ENCODE assay signal across 1 cellular context in the genomic region with DNA sequence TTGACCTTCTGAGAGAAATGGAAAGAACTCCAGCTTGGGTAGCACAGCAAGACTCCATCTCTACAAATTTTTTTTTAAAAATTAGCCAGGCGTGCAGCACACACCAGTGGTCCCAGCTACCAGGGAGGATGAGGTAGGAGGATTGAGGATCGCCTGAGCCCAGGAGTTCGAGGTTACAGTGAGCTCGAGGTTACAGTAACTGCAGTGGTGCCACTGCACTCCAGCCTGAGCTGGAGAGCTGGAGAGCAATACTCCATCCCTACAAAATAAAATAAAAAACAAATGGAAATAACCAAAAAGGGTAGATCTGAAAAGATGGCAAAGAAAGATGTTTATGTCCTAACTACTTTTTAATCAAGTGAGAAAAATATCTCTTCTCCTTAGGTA.
TF ChIP-seq lines count a peak whose summit lies in the region.

No MANE protein-coding gene starts in this region.

TF ChIP-seq in GM23338, 12 proteins besides CTCF, POLR2A, EP300 and RAD21:
- TF ChIP-seq, protein P1, sequence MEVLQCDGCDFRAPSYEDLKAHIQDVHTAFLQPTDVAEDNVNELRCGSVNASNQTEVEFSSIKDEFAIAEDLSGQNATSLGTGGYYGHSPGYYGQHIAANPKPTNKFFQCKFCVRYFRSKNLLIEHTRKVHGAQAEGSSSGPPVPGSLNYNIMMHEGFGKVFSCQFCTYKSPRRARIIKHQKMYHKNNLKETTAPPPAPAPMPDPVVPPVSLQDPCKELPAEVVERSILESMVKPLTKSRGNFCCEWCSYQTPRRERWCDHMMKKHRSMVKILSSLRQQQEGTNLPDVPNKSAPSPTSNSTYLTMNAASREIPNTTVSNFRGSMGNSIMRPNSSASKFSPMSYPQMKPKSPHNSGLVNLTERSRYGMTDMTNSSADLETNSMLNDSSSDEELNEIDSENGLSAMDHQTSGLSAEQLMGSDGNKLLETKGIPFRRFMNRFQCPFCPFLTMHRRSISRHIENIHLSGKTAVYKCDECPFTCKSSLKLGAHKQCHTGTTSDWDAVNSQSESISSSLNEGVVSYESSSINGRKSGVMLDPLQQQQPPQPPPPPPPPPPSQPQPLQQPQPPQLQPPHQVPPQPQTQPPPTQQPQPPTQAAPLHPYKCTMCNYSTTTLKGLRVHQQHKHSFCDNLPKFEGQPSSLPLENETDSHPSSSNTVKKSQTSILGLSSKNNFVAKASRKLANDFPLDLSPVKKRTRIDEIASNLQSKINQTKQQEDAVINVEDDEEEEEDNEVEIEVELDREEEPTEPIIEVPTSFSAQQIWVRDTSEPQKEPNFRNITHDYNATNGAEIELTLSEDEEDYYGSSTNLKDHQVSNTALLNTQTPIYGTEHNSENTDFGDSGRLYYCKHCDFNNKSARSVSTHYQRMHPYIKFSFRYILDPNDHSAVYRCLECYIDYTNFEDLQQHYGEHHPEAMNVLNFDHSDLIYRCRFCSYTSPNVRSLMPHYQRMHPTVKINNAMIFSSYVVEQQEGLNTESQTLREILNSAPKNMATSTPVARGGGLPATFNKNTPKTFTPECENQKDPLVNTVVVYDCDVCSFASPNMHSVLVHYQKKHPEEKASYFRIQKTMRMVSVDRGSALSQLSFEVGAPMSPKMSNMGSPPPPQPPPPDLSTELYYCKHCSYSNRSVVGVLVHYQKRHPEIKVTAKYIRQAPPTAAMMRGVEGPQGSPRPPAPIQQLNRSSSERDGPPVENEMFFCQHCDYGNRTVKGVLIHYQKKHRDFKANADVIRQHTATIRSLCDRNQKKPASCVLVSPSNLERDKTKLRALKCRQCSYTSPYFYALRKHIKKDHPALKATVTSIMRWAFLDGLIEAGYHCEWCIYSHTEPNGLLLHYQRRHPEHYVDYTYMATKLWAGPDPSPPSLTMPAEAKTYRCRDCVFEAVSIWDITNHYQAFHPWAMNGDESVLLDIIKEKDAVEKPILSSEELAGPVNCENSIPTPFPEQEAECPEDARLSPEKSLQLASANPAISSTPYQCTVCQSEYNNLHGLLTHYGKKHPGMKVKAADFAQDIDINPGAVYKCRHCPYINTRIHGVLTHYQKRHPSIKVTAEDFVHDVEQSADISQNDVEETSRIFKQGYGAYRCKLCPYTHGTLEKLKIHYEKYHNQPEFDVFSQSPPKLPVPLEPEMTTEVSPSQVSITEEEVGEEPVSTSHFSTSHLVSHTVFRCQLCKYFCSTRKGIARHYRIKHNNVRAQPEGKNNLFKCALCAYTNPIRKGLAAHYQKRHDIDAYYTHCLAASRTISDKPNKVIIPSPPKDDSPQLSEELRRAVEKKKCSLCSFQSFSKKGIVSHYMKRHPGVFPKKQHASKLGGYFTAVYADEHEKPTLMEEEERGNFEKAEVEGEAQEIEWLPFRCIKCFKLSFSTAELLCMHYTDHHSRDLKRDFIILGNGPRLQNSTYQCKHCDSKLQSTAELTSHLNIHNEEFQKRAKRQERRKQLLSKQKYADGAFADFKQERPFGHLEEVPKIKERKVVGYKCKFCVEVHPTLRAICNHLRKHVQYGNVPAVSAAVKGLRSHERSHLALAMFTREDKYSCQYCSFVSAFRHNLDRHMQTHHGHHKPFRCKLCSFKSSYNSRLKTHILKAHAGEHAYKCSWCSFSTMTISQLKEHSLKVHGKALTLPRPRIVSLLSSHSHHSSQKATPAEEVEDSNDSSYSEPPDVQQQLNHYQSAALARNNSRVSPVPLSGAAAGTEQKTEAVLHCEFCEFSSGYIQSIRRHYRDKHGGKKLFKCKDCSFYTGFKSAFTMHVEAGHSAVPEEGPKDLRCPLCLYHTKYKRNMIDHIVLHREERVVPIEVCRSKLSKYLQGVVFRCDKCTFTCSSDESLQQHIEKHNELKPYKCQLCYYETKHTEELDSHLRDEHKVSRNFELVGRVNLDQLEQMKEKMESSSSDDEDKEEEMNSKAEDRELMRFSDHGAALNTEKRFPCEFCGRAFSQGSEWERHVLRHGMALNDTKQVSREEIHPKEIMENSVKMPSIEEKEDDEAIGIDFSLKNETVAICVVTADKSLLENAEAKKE (CRISPR knock-in tag; IDR thresholded peaks at IDR 0.05), result no peak
- TF ChIP-seq JUNB (IDR thresholded peaks at IDR 0.05; ENCODE audit: unreplicated experiment) (no peak), POLR2AphosphoS5 (IDR thresholded peaks at IDR 0.05; ENCODE audit: low read depth) (no peak), STAT1 (IDR thresholded peaks at IDR 0.05; ENCODE audit: unreplicated experiment) (no peak), ETS1 (IDR thresholded peaks at IDR 0.05) (no peak)
- TF ChIP-seq, protein P2, sequence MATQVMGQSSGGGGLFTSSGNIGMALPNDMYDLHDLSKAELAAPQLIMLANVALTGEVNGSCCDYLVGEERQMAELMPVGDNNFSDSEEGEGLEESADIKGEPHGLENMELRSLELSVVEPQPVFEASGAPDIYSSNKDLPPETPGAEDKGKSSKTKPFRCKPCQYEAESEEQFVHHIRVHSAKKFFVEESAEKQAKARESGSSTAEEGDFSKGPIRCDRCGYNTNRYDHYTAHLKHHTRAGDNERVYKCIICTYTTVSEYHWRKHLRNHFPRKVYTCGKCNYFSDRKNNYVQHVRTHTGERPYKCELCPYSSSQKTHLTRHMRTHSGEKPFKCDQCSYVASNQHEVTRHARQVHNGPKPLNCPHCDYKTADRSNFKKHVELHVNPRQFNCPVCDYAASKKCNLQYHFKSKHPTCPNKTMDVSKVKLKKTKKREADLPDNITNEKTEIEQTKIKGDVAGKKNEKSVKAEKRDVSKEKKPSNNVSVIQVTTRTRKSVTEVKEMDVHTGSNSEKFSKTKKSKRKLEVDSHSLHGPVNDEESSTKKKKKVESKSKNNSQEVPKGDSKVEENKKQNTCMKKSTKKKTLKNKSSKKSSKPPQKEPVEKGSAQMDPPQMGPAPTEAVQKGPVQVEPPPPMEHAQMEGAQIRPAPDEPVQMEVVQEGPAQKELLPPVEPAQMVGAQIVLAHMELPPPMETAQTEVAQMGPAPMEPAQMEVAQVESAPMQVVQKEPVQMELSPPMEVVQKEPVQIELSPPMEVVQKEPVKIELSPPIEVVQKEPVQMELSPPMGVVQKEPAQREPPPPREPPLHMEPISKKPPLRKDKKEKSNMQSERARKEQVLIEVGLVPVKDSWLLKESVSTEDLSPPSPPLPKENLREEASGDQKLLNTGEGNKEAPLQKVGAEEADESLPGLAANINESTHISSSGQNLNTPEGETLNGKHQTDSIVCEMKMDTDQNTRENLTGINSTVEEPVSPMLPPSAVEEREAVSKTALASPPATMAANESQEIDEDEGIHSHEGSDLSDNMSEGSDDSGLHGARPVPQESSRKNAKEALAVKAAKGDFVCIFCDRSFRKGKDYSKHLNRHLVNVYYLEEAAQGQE (IDR thresholded peaks at IDR 0.05; ENCODE audit: unreplicated experiment), result no peak
TF ChIP-seq in GM23338: peak in this region for 0.
